Comparison of ENCODE assay signal across 8 cellular contexts in genomic region chr16:78742501-78743283, GRCh38.
DNase-seq lines count a peak whose midpoint lies in the region; ATAC-seq and TF ChIP-seq lines count a peak whose summit lies in the region.

No MANE protein-coding gene starts in this region.

- DNase-seq in activated CD4-positive, CD25-positive, alpha-beta regulatory T cell (lab: John Stamatoyannopoulos, UW) = peak; percentile 30 to 64 (median 50)
- DNase-seq in stimulated activated CD4-positive, alpha-beta T cell treated with anti-CD3 and anti-CD28 coated beads, Interleukin-2, amount 100 ng/mL, for 48 hours = peak; percentile 62 to 73
- no peak for DNase-seq in SK-N-DZ (ENCODE audit: low spot score)
- DNase-seq in osteoblast (ENCODE audit: insufficient read length, low spot score, missing footprints) = no peak
- no peak for DNase-seq in DMS79 (lab: John Stamatoyannopoulos, UW)

- no peak for TF ChIP-seq CTCF in osteoblast (IDR thresholded peaks at IDR 0.05; ENCODE audit: extremely low read depth, low read depth, low read length)

- no peaks in the 10 kb centered on the region for H3K79me2 ChIP-seq in osteoblast (ENCODE audit: insufficient read depth, low read length)

- no peaks in the 10 kb centered on the region for H3K9me3 ChIP-seq in osteoblast (ENCODE audit: low read depth, low read length)

- H3K9me3 Mint-ChIP-seq in dendritic cell treated with granulocyte-macrophage colony-stimulating factor and Interleukin-4, amounts not matched to agents 40 ng/mL and 50 ng/mL, for 4 days = no peaks in the 10 kb centered on the region

- no peaks in the 10 kb centered on the region for H3K4me1 ChIP-seq in osteoblast (ENCODE audit: insufficient read depth, low read length)

- H3K27me3 Mint-ChIP-seq in dendritic cell treated with granulocyte-macrophage colony-stimulating factor and Interleukin-4, amounts not matched to agents 40 ng/mL and 50 ng/mL, for 4 days = no peaks in the 10 kb centered on the region

- intact Hi-C loops in dendritic cell treated with granulocyte-macrophage colony-stimulating factor and Interleukin-4, amounts not matched to agents 40 ng/mL and 50 ng/mL, for 4 days (cut with micrococcal nuclease) = no loop called here

- no peaks in the 10 kb centered on the region for H3K36me3 Mint-ChIP-seq in dendritic cell treated with granulocyte-macrophage colony-stimulating factor and Interleukin-4, amounts not matched to agents 40 ng/mL and 50 ng/mL, for 4 days (ENCODE audit: low read depth)

- no peaks in the 10 kb centered on the region for H4K20me1 ChIP-seq in osteoblast (ENCODE audit: insufficient read depth, low read length)

- peak overlapping the region; percentile 81 for H3K27ac Mint-ChIP-seq in dendritic cell treated with granulocyte-macrophage colony-stimulating factor and Interleukin-4, amounts not matched to agents 40 ng/mL and 50 ng/mL, for 4 days

- no peak overlapping the region for H3K4me3 ChIP-seq in osteoblast (ENCODE audit: insufficient read depth, low read length)

- no peaks in the 10 kb centered on the region for H3K36me3 ChIP-seq in osteoblast (ENCODE audit: insufficient read depth, low read length)

- ATAC-seq in GM19395 (IDR thresholded peaks at IDR 0.05; ENCODE audit: unreplicated experiment) (peak; percentile 98), HG03175 (IDR thresholded peaks at IDR 0.05; ENCODE audit: unreplicated experiment) (peak; percentile 96)

- H2AFZ ChIP-seq in osteoblast (ENCODE audit: low read length) = no peak overlapping the region

- peak overlapping the region; percentile 61 for H3K4me3 Mint-ChIP-seq in dendritic cell treated with granulocyte-macrophage colony-stimulating factor and Interleukin-4, amounts not matched to agents 40 ng/mL and 50 ng/mL, for 4 days

- H3K4me1 Mint-ChIP-seq in dendritic cell treated with granulocyte-macrophage colony-stimulating factor and Interleukin-4, amounts not matched to agents 40 ng/mL and 50 ng/mL, for 4 days (ENCODE audit: low read depth) = peaks cover 17% of the 10 kb centered on the region

- H3K27me3 ChIP-seq in osteoblast (ENCODE audit: insufficient read depth, low read length) = no peaks in the 10 kb centered on the region

- H3K4me2 ChIP-seq in osteoblast (ENCODE audit: insufficient read depth, low read length) = no peak overlapping the region

- H3K27ac ChIP-seq in osteoblast (ENCODE audit: low read depth, low read length) = no peak overlapping the region

Comparison
In these comparisons a context has a peak if more than half of its experiments do, and no peak if none do; other contexts are left out.
1. DNase-seq: peak in activated CD4-positive, CD25-positive, alpha-beta regulatory T cell (4 of 4) and stimulated activated CD4-positive, alpha-beta T cell treated with anti-CD3 and anti-CD28 coated beads, Interleukin-2, amount 100 ng/mL, for 48 hours (2 of 2); none in SK-N-DZ (single experiment), osteoblast (single experiment) and DMS79 (single experiment).